ENCODE assay signal across 32 cellular contexts in the genomic region with DNA sequence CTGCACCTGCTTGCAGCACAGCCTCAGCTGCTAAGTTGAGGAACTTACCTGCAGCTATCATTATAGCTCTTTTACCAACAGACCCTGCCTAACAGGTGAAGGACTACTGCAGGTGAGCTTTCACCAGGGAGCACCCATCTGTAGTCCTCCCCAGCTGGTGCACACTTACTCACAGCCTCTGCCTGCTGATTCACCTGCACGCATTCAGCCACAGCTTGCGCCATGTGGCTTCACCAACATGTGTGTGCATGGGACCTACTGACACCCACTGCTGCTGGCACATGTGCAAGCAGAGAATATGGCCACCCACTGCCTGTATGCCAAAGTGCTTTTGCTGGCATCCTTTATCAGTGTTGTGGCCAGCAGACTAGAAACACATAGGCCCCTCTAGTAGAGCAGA.
"Had no signal": no experiment of that assay in that cellular context is flagged by ENCODE, and none has a peak within 500 bp of the region (broad histone marks: within the 10 kb centered on the region; RNA-seq: fewer than 3 reads in every experiment).

No MANE protein-coding gene starts in this region.

- H3K9me3 ChIP-seq: adrenal gland, ascending aorta, body of pancreas, breast epithelium had no signal

- H3K36me3 ChIP-seq: adrenal gland, ascending aorta, brain microvascular endothelial cell, breast epithelium, cardiac muscle cell had no signal

- H3K4me3 ChIP-seq: adrenal gland, ascending aorta, body of pancreas, breast epithelium, cardiac muscle cell had no signal

- DNase-seq: activated effector memory CD4-positive, alpha-beta T cell treated with anti-CD3 and anti-CD28 coated beads, Interleukin-2, amount 50 U/mL, for 16 hours; activated effector memory CD4-positive, alpha-beta T cell treated with Interleukin-2 at 50 U/mL for 16 hours; activated gamma-delta T cell; activated gamma-delta T cell treated with Interleukin-2 at 50 U/mL for 16 hours; activated naive CD4-positive, alpha-beta T cell; activated naive CD4-positive, alpha-beta T cell treated with anti-CD3 and anti-CD28 coated beads for 36 hours; activated naive CD4-positive, alpha-beta T cell treated with anti-CD3 and anti-CD28 coated beads, Interleukin-2, amount 10 ng/mL, durations not matched to agents 7 days and 5 days; activated naive CD4-positive, alpha-beta T cell treated with anti-CD3 and anti-CD28 coated beads, Interleukin-2, amount 50 U/mL, for 16 hours; activated naive CD4-positive, alpha-beta T cell treated with Interleukin-2 at 50 U/mL for 16 hours; activated naive CD8-positive, alpha-beta T cell treated with anti-CD3 and anti-CD28 coated beads for 36 hours; activated naive CD8-positive, alpha-beta T cell treated with anti-CD3 and anti-CD28 coated beads, Interleukin-2, amount 10 ng/mL, durations not matched to agents 7 days and 5 days; activated naive CD8-positive, alpha-beta T cell treated with anti-CD3 and anti-CD28 coated beads, Interleukin-2, amount 50 U/mL, for 24 hours; activated T-cell treated with anti-CD3 and anti-CD28 coated beads, Interleukin-2, amount 50 U/mL, for 1 hour; activated T-cell treated with anti-CD3 and anti-CD28 coated beads, Interleukin-2, amount 50 U/mL, for 24 hours; activated T-cell treated with anti-CD3 and anti-CD28 coated beads, Interleukin-2, amount 50 U/mL, for 4 hours; activated T-cell treated with anti-CD3 and anti-CD28 coated beads, Interleukin-2, amount 50 U/mL, for 48 hours; activated T-cell treated with anti-CD3 and anti-CD28 coated beads, Interleukin-2, amount 50 U/mL, for 72 hours; adrenal gland; amniotic stem cell; amygdala; anterior cingulate cortex; aorta; body of pancreas; brain microvascular endothelial cell; caudate nucleus; central memory CD4-positive, alpha-beta T cell; cerebellar nuclear complex had no signal

- H3K27me3 ChIP-seq: ascending aorta, body of pancreas, brain microvascular endothelial cell, cardiac muscle cell had no signal

- ATAC-seq: activated naive CD4-positive, alpha-beta T cell treated with anti-CD3 and anti-CD28 coated beads, Interleukin-2, amount 50 U/mL, for 72 hours; activated naive CD8-positive, alpha-beta T cell treated with anti-CD3 and anti-CD28 coated beads, Interleukin-2, amount 50 U/mL, for 24 hours; activated T-cell treated with anti-CD3 and anti-CD28 coated beads, Interleukin-2, amount 50 U/mL, for 4 hours; activated T-cell treated with anti-CD3 and anti-CD28 coated beads, Interleukin-2, amount 50 U/mL, for 72 hours; activated T-helper 17 cell treated with anti-CD3 and anti-CD28 coated beads, Interleukin-2, amount 50 U/mL, for 72 hours; body of pancreas had no signal

- H3K27ac ChIP-seq: adrenal gland, ascending aorta, body of pancreas, brain microvascular endothelial cell, breast epithelium, cardiac muscle cell had no signal

- H3K4me1 ChIP-seq: adrenal gland, ascending aorta, body of pancreas, breast epithelium had no signal
